In genomic region chr13:112768795-112769411, GRCh38 we compare ENCODE assay signal across 1 cellular context.
TF ChIP-seq lines count a peak whose summit lies in the region.

No MANE protein-coding gene starts in this region.

TF ChIP-seq in GM12878, 131 proteins besides CTCF, POLR2A, EP300 and RAD21 (continued from another document):
- TF ChIP-seq RCOR1 (conservative IDR thresholded peaks at IDR 0.05; ENCODE audit: low read depth, low read length) (0 out of 2 replicates have a peak, but pooled peaks have one; percentile 24), PKNOX1 (IDR thresholded peaks at IDR 0.05) (peak; percentile 89), CHD2 (IDR thresholded peaks at IDR 0.05; ENCODE audit: borderline replicate concordance, low read depth, low read length) (peak; percentile 80), ASH2L (IDR thresholded peaks at IDR 0.05; ENCODE audit: borderline replicate concordance, low read depth) (no peak), ATF7 (IDR thresholded peaks at IDR 0.05; ENCODE audit: low read depth) (peak; percentile 79), BMI1 (IDR thresholded peaks at IDR 0.05; ENCODE audit: borderline replicate concordance) (peak; percentile 78), IRF3 (IDR thresholded peaks at IDR 0.05) (no peak), NBN (IDR thresholded peaks at IDR 0.05) (peak; percentile 84), CEBPB (IDR thresholded peaks at IDR 0.05; ENCODE audit: borderline replicate concordance in 1 of 2, low read depth in 2 of 2, low read length in 2 of 2) (no peak), ATF2 (IDR thresholded peaks at IDR 0.05; ENCODE audit: low read length) (no peak), MLLT1 (IDR thresholded peaks at IDR 0.05) (peak; percentile 86), IKZF2 (IDR thresholded peaks at IDR 0.05) (peak; percentile 84 to 86), TAF1 (IDR thresholded peaks at IDR 0.05; ENCODE audit: borderline replicate concordance, low read depth, low read length) (no peak), CBX3 (IDR thresholded peaks at IDR 0.05; ENCODE audit: borderline replicate concordance, low read depth) (no peak)
